Comparison of ENCODE assay signal across 8 cellular contexts in genomic region chr17:40322417-40323315, GRCh38. TPM values are rescaled to one million over a fixed set of nuclear protein-coding genes. Genes with fewer than 3 reads are reported as not detected.
DNase-seq lines count a peak whose midpoint lies in the region; ATAC-seq and TF ChIP-seq lines count a peak whose summit lies in the region.

No MANE protein-coding gene starts in this region.

- no peak overlapping the region; the same call in 2 of the 3 replicates for H3K4me3 Mint-ChIP-seq in GM23338
- peak overlapping the region; percentile 98 for H3K4me3 Mint-ChIP-seq in activated CD8-positive, alpha-beta T cell treated with anti-CD3 and anti-CD28 coated beads for 36 hours

- H3K36me3 ChIP-seq in GM23338 (ENCODE audit: insufficient read depth) (no peaks in the 10 kb centered on the region), muscle layer of colon (ENCODE audit: insufficient read depth, low read length) (no peaks in the 10 kb centered on the region)
- no peaks in the 10 kb centered on the region for H3K36me3 ChIP-seq in effector memory CD4-positive, alpha-beta T cell (ENCODE audit: control insufficient read depth, insufficient read depth, low read length)

- H2AFZ ChIP-seq in GM23338 = no peak overlapping the region

- peaks cover 1% of the 10 kb centered on the region; the same call in 1 of the 2 replicates for H3F3A ChIP-seq in GM23338 (replicated peaks; ENCODE audit: low read depth)

- H3K4me1 Mint-ChIP-seq in GM23338 = peaks cover 79% of the 10 kb centered on the region
- peaks cover 80% of the 10 kb centered on the region for H3K4me1 Mint-ChIP-seq in activated CD8-positive, alpha-beta T cell treated with anti-CD3 and anti-CD28 coated beads for 36 hours (ENCODE audit: low read depth)

- H3K27ac ChIP-seq in GM23338 (ENCODE audit: low read depth) (no peak overlapping the region), muscle layer of colon (ENCODE audit: low read depth, low read length) (peak overlapping the region; percentile 96)
- H3K27ac ChIP-seq in effector memory CD4-positive, alpha-beta T cell (ENCODE audit: insufficient read depth, low read length, poor library complexity, severe bottlenecking) = peak overlapping the region; percentile 98

- DNase-seq in ELF-1 (ENCODE audit: low read depth, low spot score) (peak; percentile 24), GM23338 (ENCODE audit: low spot score) (peak; percentile 66), NCI-H345 (lab: John Stamatoyannopoulos, UW) (peak; percentile 33)
- DNase-seq in activated CD8-positive, alpha-beta T cell treated with anti-CD3 and anti-CD28 coated beads for 36 hours = peak; percentile 90
- DNase-seq in effector memory CD4-positive, alpha-beta T cell = peak; percentile 91 to 92 (median 91)
- peak; percentile 75 to 79 for DNase-seq in stimulated activated CD8-positive, alpha-beta memory T cell treated with anti-CD3 and anti-CD28 coated beads, Interleukin-7, amount 100 ng/mL, for 1 hour (ENCODE audit: low read depth in 2 of 2)

- TF ChIP-seq CTCF in GM23338 (conservative IDR thresholded peaks at IDR 0.05; ENCODE audit: low read depth in 2 of 2) = no peak
- TF ChIP-seq CTCF in activated CD8-positive, alpha-beta T cell treated with anti-CD3 and anti-CD28 coated beads for 36 hours (IDR thresholded peaks at IDR 0.05) = no peak

- intact Hi-C loops in activated CD8-positive, alpha-beta T cell treated with anti-CD3 and anti-CD28 coated beads for 36 hours (cut with micrococcal nuclease) = no loop called here

- H3K27me3 Mint-ChIP-seq in GM23338 (ENCODE audit: insufficient read depth, low read depth, poor library complexity) = peaks cover 31% of the 10 kb centered on the region
- no peaks in the 10 kb centered on the region for H3K27me3 Mint-ChIP-seq in activated CD8-positive, alpha-beta T cell treated with anti-CD3 and anti-CD28 coated beads for 36 hours

- peak overlapping the region; percentile 67 for H3K9ac ChIP-seq in muscle layer of colon (ENCODE audit: low read length)

- H3K9me3 Mint-ChIP-seq in GM23338 = no peaks in the 10 kb centered on the region
- H3K9me3 Mint-ChIP-seq in activated CD8-positive, alpha-beta T cell treated with anti-CD3 and anti-CD28 coated beads for 36 hours = no peaks in the 10 kb centered on the region

- ATAC-seq in GM23338 (no peak), GM18870 (IDR thresholded peaks at IDR 0.05; ENCODE audit: unreplicated experiment) (no peak)
- peak; percentile 25 for ATAC-seq in activated CD8-positive, alpha-beta T cell treated with anti-CD3 and anti-CD28 coated beads for 36 hours

- peak overlapping the region; percentile 32; the same call in 1 of the 2 replicates for H3K4me2 ChIP-seq in GM23338

- CTCF ChIA-PET in activated CD8-positive, alpha-beta T cell treated with anti-CD3 and anti-CD28 coated beads for 36 hours (lab: Charles Lee) = interaction anchor here (0.8 to 42.0 kb wide), 3 partner anchors 19 to 104 kb away, joined by 3 to 780 read pairs (median 3); no protein-coding TSS in a partner anchor

- no peaks in the 10 kb centered on the region for H3K9me3 ChIP-seq in effector memory CD4-positive, alpha-beta T cell (ENCODE audit: control insufficient read depth, low read length)
- no peaks in the 10 kb centered on the region for H3K9me3 ChIP-seq in muscle layer of colon (ENCODE audit: low read length)

- H3K4me3 ChIP-seq in GM23338 (no peak overlapping the region), muscle layer of colon (ENCODE audit: low read depth in 1 of 2, low read length in 2 of 2) (peak overlapping the region in 1 of 2 donors; percentile 83)
- peak overlapping the region; percentile 95 for H3K4me3 ChIP-seq in effector memory CD4-positive, alpha-beta T cell (ENCODE audit: insufficient read depth, low read depth, low read length, poor library complexity, severe bottlenecking)

- H3K79me2 ChIP-seq in GM23338 (replicated peaks; ENCODE audit: insufficient read depth) = peaks cover 26% of the 10 kb centered on the region

- peak overlapping the region; percentile 18; the same call in 1 of the 2 replicates for H3K27ac Mint-ChIP-seq in GM23338
- H3K27ac Mint-ChIP-seq in activated CD8-positive, alpha-beta T cell treated with anti-CD3 and anti-CD28 coated beads for 36 hours = peak overlapping the region; percentile 99

- POLR2A ChIA-PET in activated CD8-positive, alpha-beta T cell treated with anti-CD3 and anti-CD28 coated beads for 36 hours (lab: Charles Lee) = interaction anchor here (0.8 to 11.5 kb wide), 13 partner anchors 9 to 217 kb away, joined by 3 to 101 read pairs (median 4); partner anchors contain the start of gene RARA

- peaks cover 21% of the 10 kb centered on the region for H4K20me1 ChIP-seq in GM23338 (replicated peaks; ENCODE audit: insufficient read depth)

- no peaks in the 10 kb centered on the region for H3K9me2 ChIP-seq in GM23338 (ENCODE audit: insufficient read depth)

- H3K27me3 ChIP-seq in GM23338 (ENCODE audit: insufficient read depth) (peaks cover 10% of the 10 kb centered on the region), muscle layer of colon (ENCODE audit: control insufficient read depth in 1 of 2, insufficient read depth in 2 of 2, low read length in 2 of 2) (no peaks in the 10 kb centered on the region)
- no peaks in the 10 kb centered on the region for H3K27me3 ChIP-seq in effector memory CD4-positive, alpha-beta T cell (replicated peaks; ENCODE audit: control insufficient read depth, insufficient read depth, low read length, poor library complexity, severe bottlenecking)

- no peaks in the 10 kb centered on the region for H3K36me3 Mint-ChIP-seq in GM23338 (ENCODE audit: low read depth)
- peaks cover 8% of the 10 kb centered on the region for H3K36me3 Mint-ChIP-seq in activated CD8-positive, alpha-beta T cell treated with anti-CD3 and anti-CD28 coated beads for 36 hours (ENCODE audit: low read depth)

- H3K4me1 ChIP-seq in GM23338 (ENCODE audit: insufficient read depth) (peaks cover 7% of the 10 kb centered on the region; the same call in 1 of the 2 replicates), muscle layer of colon (ENCODE audit: insufficient read depth, low read length) (peaks cover 87% of the 10 kb centered on the region)
- peaks cover 74% of the 10 kb centered on the region for H3K4me1 ChIP-seq in effector memory CD4-positive, alpha-beta T cell (ENCODE audit: control insufficient read depth, insufficient read depth, low read length, poor library complexity, severe bottlenecking)

TF ChIP-seq in GM23338, 12 proteins besides CTCF, POLR2A, EP300 and RAD21 (continues in another document):
- TF ChIP-seq NANOG (IDR thresholded peaks at IDR 0.05; ENCODE audit: borderline replicate concordance) (no peak), JUNB (IDR thresholded peaks at IDR 0.05; ENCODE audit: unreplicated experiment) (no peak), STAT1 (IDR thresholded peaks at IDR 0.05; ENCODE audit: unreplicated experiment) (no peak), REST (IDR thresholded peaks at IDR 0.05; ENCODE audit: unreplicated experiment) (no peak), EZH2 (IDR thresholded peaks at IDR 0.05; ENCODE audit: low read depth, unreplicated experiment) (no peak), ZNF331 (CRISPR knock-in tag; IDR thresholded peaks at IDR 0.05; ENCODE audit: low read depth) (no peak), ETS1 (IDR thresholded peaks at IDR 0.05) (no peak)

RNA-seq across cellular contexts. Expression of gene RARA, which starts 13.7 kb away (rescaled TPM):
- total RNA-seq in GM23338 (2014; rRNA removed; shearing (Covaris generic)) = 15.9 and 17.8 TPM in 2 replicates
- 7.4 and 8.7 TPM in 2 replicates for polyA plus RNA-seq in GM23338 (2016; fragmentation: Nextera tagmentation; extraction: Ambion mirVana)
- 10 to 100 TPM; 34.7 to 36.2 TPM for total RNA-seq in activated CD8-positive, alpha-beta T cell treated with anti-CD3 and anti-CD28 coated beads for 36 hours

RNA-seq across cellular contexts. Expression of gene CDC6, which starts 35.0 kb away (rescaled TPM):
- 75.5 and 79.9 TPM in 2 replicates for total RNA-seq in GM23338 (2014; rRNA removed; shearing (Covaris generic))
- 40.6 and 46.2 TPM in 2 replicates for polyA plus RNA-seq in GM23338 (2016; fragmentation: Nextera tagmentation; extraction: Ambion mirVana)
- 100 to 1,000 TPM; 110 to 118 TPM for total RNA-seq in activated CD8-positive, alpha-beta T cell treated with anti-CD3 and anti-CD28 coated beads for 36 hours

RNA-seq across cellular contexts. Expression of gene GJD3, which starts 41.9 kb away (rescaled TPM):
- 1.4 and 2.8 TPM in 2 replicates for total RNA-seq in GM23338 (2014; rRNA removed; shearing (Covaris generic))
- polyA plus RNA-seq in GM23338 (2016; fragmentation: Nextera tagmentation; extraction: Ambion mirVana) = not detected in 2 replicates
- not detected for total RNA-seq in activated CD8-positive, alpha-beta T cell treated with anti-CD3 and anti-CD28 coated beads for 36 hours

Comparison
In these comparisons a context has a peak if more than half of its experiments do, and no peak if none do; other contexts are left out.
1. DNase-seq: peak in every context shown above with its lines; median percentile 91 in effector memory CD4-positive, alpha-beta T cell; 90 in activated CD8-positive, alpha-beta T cell treated with anti-CD3 and anti-CD28 coated beads for 36 hours; 77 in stimulated activated CD8-positive, alpha-beta memory T cell treated with anti-CD3 and anti-CD28 coated beads, Interleukin-7, amount 100 ng/mL, for 1 hour; 66 in GM23338; 33 in NCI-H345; 24 in ELF-1.